ENCODE assay signal across 7 cellular contexts in the genomic region with DNA sequence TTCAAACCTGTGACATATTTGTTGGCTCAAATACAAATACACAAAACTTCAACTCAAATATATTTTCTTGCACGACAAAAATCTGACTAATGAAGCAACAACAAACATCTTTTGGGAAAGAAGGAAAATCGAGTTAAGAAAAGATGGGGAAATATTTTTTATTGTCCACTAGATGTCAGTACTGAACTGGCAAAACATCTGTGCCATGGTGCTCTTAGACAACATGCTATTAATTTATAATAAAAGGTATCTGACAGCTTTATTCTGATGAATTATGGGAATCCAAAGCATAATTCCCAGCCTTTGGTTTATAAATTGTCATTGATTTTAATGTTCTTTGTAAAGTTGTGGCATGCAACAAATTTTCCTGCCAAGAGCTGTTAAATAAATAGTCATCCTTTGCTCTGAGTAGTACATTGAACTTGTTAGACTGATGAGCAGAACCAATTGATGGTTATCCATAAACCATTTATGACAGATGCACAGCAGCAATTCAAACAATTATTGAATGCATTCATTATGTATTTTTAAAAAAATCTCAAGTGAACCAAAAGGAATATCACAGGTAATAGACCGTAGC.
A peak's percentile ranks its signal among the peaks of the same experiment; 100 is the strongest.
DNase-seq lines count a peak whose midpoint lies in the region; ATAC-seq and TF ChIP-seq lines count a peak whose summit lies in the region.

No MANE protein-coding gene starts in this region.

- H3K27me3 Mint-ChIP-seq in activated naive CD4-positive, alpha-beta T cell treated with anti-CD3 and anti-CD28 coated beads, Interleukin-2, amount 10 ng/mL, durations not matched to agents 7 days and 5 days: peaks cover 3% of the 10 kb centered on the region

- ATAC-seq in HG03469 (IDR thresholded peaks at IDR 0.05; ENCODE audit: unreplicated experiment): no peak

- intact Hi-C loops in thyroid gland (cut with DNase I): no loop called here

- H3K9me3 Mint-ChIP-seq in activated naive CD4-positive, alpha-beta T cell treated with anti-CD3 and anti-CD28 coated beads, Interleukin-2, amount 10 ng/mL, durations not matched to agents 7 days and 5 days: no peaks in the 10 kb centered on the region

- TF ChIP-seq CTCF in GM10266 (IDR thresholded peaks at IDR 0.05; ENCODE audit: control insufficient read depth, insufficient read depth, low read depth, missing control alignments): peak; percentile 53
- TF ChIP-seq CTCF in NB4 (IDR thresholded peaks at IDR 0.05; ENCODE audit: low read depth, low read length): peak; percentile 60
- peak; percentile 31; the same call in 1 of the 2 replicates for TF ChIP-seq CTCF in WERI-Rb-1 (IDR thresholded peaks at IDR 0.05; ENCODE audit: low read depth, low read length)
- peak in 2 of 6 experiments; percentile 30 to 52 for TF ChIP-seq CTCF in thyroid gland (IDR thresholded peaks at IDR 0.05)

- CTCF ChIA-PET in activated naive CD4-positive, alpha-beta T cell treated with anti-CD3 and anti-CD28 coated beads, Interleukin-2, amount 10 ng/mL, durations not matched to agents 7 days and 5 days (lab: Charles Lee): interaction anchor here (0.8 to 2.0 kb wide), 3 partner anchors 17 to 199 kb away, joined by 3 to 8 read pairs (median 4); no protein-coding TSS in a partner anchor

- H3K9me3 ChIP-seq in WERI-Rb-1 (ENCODE audit: severe bottlenecking) (no peaks in the 10 kb centered on the region), thyroid gland (no peaks in the 10 kb centered on the region)

- no peaks in the 10 kb centered on the region for H3K4me1 Mint-ChIP-seq in activated naive CD4-positive, alpha-beta T cell treated with anti-CD3 and anti-CD28 coated beads, Interleukin-2, amount 10 ng/mL, durations not matched to agents 7 days and 5 days

- 32 to 34% methylated on average over 3 of the region's 3 CpGs for WGBS in thyroid gland, 2 donors

- H3K4me3 ChIP-seq in NB4 (ENCODE audit: low read depth, low read length) (no peak overlapping the region), WERI-Rb-1 (ENCODE audit: low read depth, low read length) (no peak overlapping the region), thyroid gland (replicated peaks in 1 of 3) (no peak overlapping the region)

- H3K27ac ChIP-seq in WERI-Rb-1 (no peak overlapping the region), thyroid gland (no peak overlapping the region)

- H3K36me3 ChIP-seq in WERI-Rb-1 (no peaks in the 10 kb centered on the region), thyroid gland (no peaks in the 10 kb centered on the region)

- H3K4me1 ChIP-seq in thyroid gland: no peaks in the 10 kb centered on the region

- TF ChIP-seq POLR2A in NB4 (IDR thresholded peaks at IDR 0.05; ENCODE audit: extremely low read depth, insufficient read length) (no peak), thyroid gland (IDR thresholded peaks at IDR 0.05) (no peak)

- peak; percentile 13 for DNase-seq in GM10266 (ENCODE audit: extremely low spot score)
- peak; percentile 65 for DNase-seq in NB4 (ENCODE audit: low read depth)
- DNase-seq in WERI-Rb-1: no peak
- peak; percentile 58 for DNase-seq in inferior parietal cortex (ENCODE audit: extremely low spot score)
- no peak for DNase-seq in activated naive CD4-positive, alpha-beta T cell treated with anti-CD3 and anti-CD28 coated beads, Interleukin-2, amount 10 ng/mL, durations not matched to agents 7 days and 5 days
- DNase-seq in thyroid gland: no peak

- no peak overlapping the region for H3K4me3 Mint-ChIP-seq in activated naive CD4-positive, alpha-beta T cell treated with anti-CD3 and anti-CD28 coated beads, Interleukin-2, amount 10 ng/mL, durations not matched to agents 7 days and 5 days

- H3K27me3 ChIP-seq in WERI-Rb-1 (ENCODE audit: insufficient read depth, low read depth, severe bottlenecking) (no peaks in the 10 kb centered on the region), thyroid gland (no peaks in the 10 kb centered on the region)

- H3K27ac Mint-ChIP-seq in activated naive CD4-positive, alpha-beta T cell treated with anti-CD3 and anti-CD28 coated beads, Interleukin-2, amount 10 ng/mL, durations not matched to agents 7 days and 5 days: no peak overlapping the region

- H3K36me3 Mint-ChIP-seq in activated naive CD4-positive, alpha-beta T cell treated with anti-CD3 and anti-CD28 coated beads, Interleukin-2, amount 10 ng/mL, durations not matched to agents 7 days and 5 days: no peaks in the 10 kb centered on the region

Comparison
In these comparisons a context has a peak if more than half of its experiments do, and no peak if none do; other contexts are left out.
1. DNase-seq: peak in GM10266 (single experiment), NB4 (single experiment) and inferior parietal cortex (single experiment); none in WERI-Rb-1 (single experiment), activated naive CD4-positive, alpha-beta T cell treated with anti-CD3 and anti-CD28 coated beads, Interleukin-2, amount 10 ng/mL, durations not matched to agents 7 days and 5 days (single experiment) and thyroid gland (0 of 2).